Comparison of ENCODE assay signal across 1 cellular context in the genomic region with DNA sequence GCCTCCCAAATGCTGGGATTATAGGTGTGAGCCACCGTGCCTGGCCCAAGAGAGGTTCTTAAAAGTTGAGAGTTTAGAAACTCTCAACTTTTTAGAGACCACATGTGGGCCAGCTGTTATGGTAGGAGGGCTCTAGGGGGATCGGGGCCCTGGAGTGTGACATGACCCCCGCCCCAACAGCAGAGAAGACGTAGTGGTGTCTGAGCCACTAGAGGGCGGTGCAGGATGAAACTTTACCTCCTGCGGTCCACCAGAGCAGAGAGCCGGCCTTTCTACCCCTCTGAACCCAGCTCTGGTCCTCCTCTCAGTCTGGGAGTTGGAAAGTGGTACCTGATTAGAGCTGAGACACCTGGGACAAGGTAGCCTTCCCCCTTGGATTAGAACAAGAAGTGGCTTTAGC.
TF ChIP-seq lines count a peak whose summit lies in the region.

No MANE protein-coding gene starts in this region.

TF ChIP-seq in HCT116, 20 proteins besides CTCF, POLR2A, EP300 and RAD21:
- TF ChIP-seq SRF (IDR thresholded peaks at IDR 0.05; ENCODE audit: low read depth), result no peak
